In genomic region chr4:74109894-74110605, GRCh38 we compare ENCODE assay signal across 12 cellular contexts. TPM values are rescaled to one million over a fixed set of nuclear protein-coding genes. Genes with fewer than 3 reads are reported as not detected.
DNase-seq lines count a peak whose midpoint lies in the region; ATAC-seq, FAIRE-seq and TF ChIP-seq lines count a peak whose summit lies in the region.
"Had no signal": no experiment of that assay in that cellular context is flagged by ENCODE, and none has a peak within 500 bp of the region (broad histone marks: within the 10 kb centered on the region; RNA-seq: fewer than 3 reads in every experiment).

No MANE protein-coding gene starts in this region.

- H3K4me3 Mint-ChIP-seq in CD14-positive monocyte (no peak overlapping the region), osteocyte (ENCODE audit: unreplicated experiment) (peak overlapping the region; percentile 1)
- H3K4me3 Mint-ChIP-seq: activated naive CD4-positive, alpha-beta T cell treated with anti-CD3 and anti-CD28 coated beads, Interleukin-2, amount 50 U/mL, for 24 hours; T-helper 2 cell treated with Interferon-gamma antibody and Interleukin-4, amounts not matched to agents 5 μg/mL and 100 μg/mL, for 36 hours had no signal

- no peak for ATAC-seq in GM19455 (IDR thresholded peaks at IDR 0.05; ENCODE audit: unreplicated experiment)

- TF ChIP-seq CTCF in CD14-positive monocyte (IDR thresholded peaks at IDR 0.05) (no peak), epithelial cell of proximal tubule (conservative IDR thresholded peaks at IDR 0.05; ENCODE audit: low read depth, low read length) (no peak), osteocyte (IDR thresholded peaks at IDR 0.05) (no peak)

- intact Hi-C loops in CD14-positive monocyte (cut with micrococcal nuclease) = no loop called here

- DNase-seq in CD14-positive monocyte (ENCODE audit: low spot score) (no peak), RCC 7860 (ENCODE audit: low spot score) (peak; percentile 96), epithelial cell of proximal tubule (ENCODE audit: low read depth) (peak; percentile 96), osteocyte (ENCODE audit: extremely low spot score, unreplicated experiment) (no peak), GM19239 (ENCODE audit: insufficient read length, low spot score) (no peak)
- DNase-seq in activated T-cell treated with anti-CD3 and anti-CD28 coated beads, Interleukin-2, amount 50 U/mL, for 48 hours = no peak
- DNase-seq in central memory CD4-positive, alpha-beta T cell = no peak
- DNase-seq: DMS153, NCI-H1694 treated with DMSO at 0.1 percent for 48 hours had no signal

- no peaks in the 10 kb centered on the region for H3K36me3 Mint-ChIP-seq in CD14-positive monocyte
- H3K36me3 Mint-ChIP-seq in osteocyte (ENCODE audit: unreplicated experiment) = no peaks in the 10 kb centered on the region
- H3K36me3 Mint-ChIP-seq: activated naive CD4-positive, alpha-beta T cell treated with anti-CD3 and anti-CD28 coated beads, Interleukin-2, amount 50 U/mL, for 24 hours had no signal

- H3K9me3 Mint-ChIP-seq in CD14-positive monocyte = no peaks in the 10 kb centered on the region
- no peaks in the 10 kb centered on the region for H3K9me3 Mint-ChIP-seq in osteocyte (ENCODE audit: unreplicated experiment)
- H3K9me3 Mint-ChIP-seq: activated naive CD4-positive, alpha-beta T cell treated with anti-CD3 and anti-CD28 coated beads, Interleukin-2, amount 50 U/mL, for 24 hours; T-helper 2 cell treated with Interferon-gamma antibody and Interleukin-4, amounts not matched to agents 5 μg/mL and 100 μg/mL, for 36 hours had no signal

- H3K27ac Mint-ChIP-seq in CD14-positive monocyte = peak overlapping the region; percentile 83 to 98 (median 95)
- H3K27ac Mint-ChIP-seq in osteocyte (ENCODE audit: unreplicated experiment) = peak overlapping the region; percentile 98
- H3K27ac Mint-ChIP-seq: activated naive CD4-positive, alpha-beta T cell treated with anti-CD3 and anti-CD28 coated beads, Interleukin-2, amount 50 U/mL, for 24 hours; T-helper 2 cell treated with Interferon-gamma antibody and Interleukin-4, amounts not matched to agents 5 μg/mL and 100 μg/mL, for 36 hours had no signal

- H3K27me3 Mint-ChIP-seq in CD14-positive monocyte (ENCODE audit: low read depth in 3 of 3) (peaks cover 0 to 2% (median 0%) of the 10 kb centered on the region in 3 donors), osteocyte (ENCODE audit: unreplicated experiment) (no peaks in the 10 kb centered on the region)

- peak; percentile 96 for FAIRE-seq in RCC 7860 (lab: Jason Lieb, UNC)
- no peak for FAIRE-seq in GM19239 (lab: Jason Lieb, UNC)

- H3K4me1 Mint-ChIP-seq in CD14-positive monocyte = peaks cover 33% of the 10 kb centered on the region
- peaks cover 84% of the 10 kb centered on the region for H3K4me1 Mint-ChIP-seq in osteocyte (ENCODE audit: unreplicated experiment)
- H3K4me1 Mint-ChIP-seq: activated naive CD4-positive, alpha-beta T cell treated with anti-CD3 and anti-CD28 coated beads, Interleukin-2, amount 50 U/mL, for 24 hours had no signal

- no peak overlapping the region for H3K4me3 ChIP-seq in epithelial cell of proximal tubule (ENCODE audit: low read depth, low read length)

RNA-seq across cellular contexts. Expression of gene CXCL2, which starts 11.1 kb away (rescaled TPM):
- 10 to 100 TPM; 13.9 to 18.5 TPM for polyA plus RNA-seq in CD14-positive monocyte
- total RNA-seq in epithelial cell of proximal tubule = 17.7 and 18.6 TPM in 2 replicates
- total RNA-seq in osteocyte = 3.8 and 5.0 TPM in 2 replicates

RNA-seq across cellular contexts. Expression of gene MTHFD2L, which starts 47.9 kb away (rescaled TPM):
- polyA plus RNA-seq in CD14-positive monocyte = 1 to 10 TPM; 4.8 to 7.0 TPM
- total RNA-seq in epithelial cell of proximal tubule (5.5 and 15.4 TPM in 2 replicates), osteocyte (10.7 and 14.7 TPM in 2 replicates)

Comparison
In these comparisons a context has a peak if more than half of its experiments do, and no peak if none do; other contexts are left out.
1. DNase-seq: peak in RCC 7860 (single experiment) and epithelial cell of proximal tubule (single experiment); none in CD14-positive monocyte (single experiment), osteocyte (single experiment), GM19239 (single experiment), activated T-cell treated with anti-CD3 and anti-CD28 coated beads, Interleukin-2, amount 50 U/mL, for 48 hours (0 of 2) and central memory CD4-positive, alpha-beta T cell (single experiment).